1 cellular context compared by ENCODE assay signal in genomic region chr3:100260081-100260684, GRCh38.
TF ChIP-seq lines count a peak whose summit lies in the region.

No MANE protein-coding gene starts in this region.

TF ChIP-seq in HepG2, 621 proteins besides CTCF, POLR2A, EP300 and RAD21 (continued from another document and continues in another):
- TF ChIP-seq, protein P1, sequence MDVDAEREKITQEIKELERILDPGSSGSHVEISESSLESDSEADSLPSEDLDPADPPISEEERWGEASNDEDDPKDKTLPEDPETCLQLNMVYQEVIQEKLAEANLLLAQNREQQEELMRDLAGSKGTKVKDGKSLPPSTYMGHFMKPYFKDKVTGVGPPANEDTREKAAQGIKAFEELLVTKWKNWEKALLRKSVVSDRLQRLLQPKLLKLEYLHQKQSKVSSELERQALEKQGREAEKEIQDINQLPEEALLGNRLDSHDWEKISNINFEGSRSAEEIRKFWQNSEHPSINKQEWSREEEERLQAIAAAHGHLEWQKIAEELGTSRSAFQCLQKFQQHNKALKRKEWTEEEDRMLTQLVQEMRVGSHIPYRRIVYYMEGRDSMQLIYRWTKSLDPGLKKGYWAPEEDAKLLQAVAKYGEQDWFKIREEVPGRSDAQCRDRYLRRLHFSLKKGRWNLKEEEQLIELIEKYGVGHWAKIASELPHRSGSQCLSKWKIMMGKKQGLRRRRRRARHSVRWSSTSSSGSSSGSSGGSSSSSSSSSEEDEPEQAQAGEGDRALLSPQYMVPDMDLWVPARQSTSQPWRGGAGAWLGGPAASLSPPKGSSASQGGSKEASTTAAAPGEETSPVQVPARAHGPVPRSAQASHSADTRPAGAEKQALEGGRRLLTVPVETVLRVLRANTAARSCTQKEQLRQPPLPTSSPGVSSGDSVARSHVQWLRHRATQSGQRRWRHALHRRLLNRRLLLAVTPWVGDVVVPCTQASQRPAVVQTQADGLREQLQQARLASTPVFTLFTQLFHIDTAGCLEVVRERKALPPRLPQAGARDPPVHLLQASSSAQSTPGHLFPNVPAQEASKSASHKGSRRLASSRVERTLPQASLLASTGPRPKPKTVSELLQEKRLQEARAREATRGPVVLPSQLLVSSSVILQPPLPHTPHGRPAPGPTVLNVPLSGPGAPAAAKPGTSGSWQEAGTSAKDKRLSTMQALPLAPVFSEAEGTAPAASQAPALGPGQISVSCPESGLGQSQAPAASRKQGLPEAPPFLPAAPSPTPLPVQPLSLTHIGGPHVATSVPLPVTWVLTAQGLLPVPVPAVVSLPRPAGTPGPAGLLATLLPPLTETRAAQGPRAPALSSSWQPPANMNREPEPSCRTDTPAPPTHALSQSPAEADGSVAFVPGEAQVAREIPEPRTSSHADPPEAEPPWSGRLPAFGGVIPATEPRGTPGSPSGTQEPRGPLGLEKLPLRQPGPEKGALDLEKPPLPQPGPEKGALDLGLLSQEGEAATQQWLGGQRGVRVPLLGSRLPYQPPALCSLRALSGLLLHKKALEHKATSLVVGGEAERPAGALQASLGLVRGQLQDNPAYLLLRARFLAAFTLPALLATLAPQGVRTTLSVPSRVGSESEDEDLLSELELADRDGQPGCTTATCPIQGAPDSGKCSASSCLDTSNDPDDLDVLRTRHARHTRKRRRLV (CRISPR knock-in tag; IDR thresholded peaks at IDR 0.05), result no peak
- TF ChIP-seq IKZF4 (CRISPR knock-in tag; IDR thresholded peaks at IDR 0.05; ENCODE audit: borderline replicate concordance, low read depth, not compliant biosample characterization), result peak; percentile 33
- no peak for TF ChIP-seq ZNF576 (CRISPR knock-in tag; IDR thresholded peaks at IDR 0.05)
- TF ChIP-seq, protein P2, sequence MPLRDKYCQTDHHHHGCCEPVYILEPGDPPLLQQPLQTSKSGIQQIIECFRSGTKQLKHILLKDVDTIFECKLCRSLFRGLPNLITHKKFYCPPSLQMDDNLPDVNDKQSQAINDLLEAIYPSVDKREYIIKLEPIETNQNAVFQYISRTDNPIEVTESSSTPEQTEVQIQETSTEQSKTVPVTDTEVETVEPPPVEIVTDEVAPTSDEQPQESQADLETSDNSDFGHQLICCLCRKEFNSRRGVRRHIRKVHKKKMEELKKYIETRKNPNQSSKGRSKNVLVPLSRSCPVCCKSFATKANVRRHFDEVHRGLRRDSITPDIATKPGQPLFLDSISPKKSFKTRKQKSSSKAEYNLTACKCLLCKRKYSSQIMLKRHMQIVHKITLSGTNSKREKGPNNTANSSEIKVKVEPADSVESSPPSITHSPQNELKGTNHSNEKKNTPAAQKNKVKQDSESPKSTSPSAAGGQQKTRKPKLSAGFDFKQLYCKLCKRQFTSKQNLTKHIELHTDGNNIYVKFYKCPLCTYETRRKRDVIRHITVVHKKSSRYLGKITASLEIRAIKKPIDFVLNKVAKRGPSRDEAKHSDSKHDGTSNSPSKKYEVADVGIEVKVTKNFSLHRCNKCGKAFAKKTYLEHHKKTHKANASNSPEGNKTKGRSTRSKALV (CRISPR knock-in tag; IDR thresholded peaks at IDR 0.05), result peak; percentile 40; the same call in 1 of the 2 replicates
- TF ChIP-seq, protein P3, sequence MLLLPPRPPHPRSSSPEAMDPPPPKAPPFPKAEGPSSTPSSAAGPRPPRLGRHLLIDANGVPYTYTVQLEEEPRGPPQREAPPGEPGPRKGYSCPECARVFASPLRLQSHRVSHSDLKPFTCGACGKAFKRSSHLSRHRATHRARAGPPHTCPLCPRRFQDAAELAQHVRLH (CRISPR knock-in tag; IDR thresholded peaks at IDR 0.05; ENCODE audit: borderline replicate concordance, low read depth), result no peak
- TF ChIP-seq ZNF615 (CRISPR knock-in tag; IDR thresholded peaks at IDR 0.05; ENCODE audit: borderline replicate concordance), result 0 out of 2 replicates have a peak, but pooled peaks have one; percentile 39
- TF ChIP-seq MXD4 (CRISPR knock-in tag; IDR thresholded peaks at IDR 0.05), result 0 out of 2 replicates have a peak, but pooled peaks have one; percentile 59
- no peak for TF ChIP-seq FLYWCH1 (CRISPR knock-in tag; IDR thresholded peaks at IDR 0.05)
- TF ChIP-seq ZNF558 (CRISPR knock-in tag; IDR thresholded peaks at IDR 0.05; ENCODE audit: borderline replicate concordance), result no peak
- peak; percentile 13; the same call in 1 of the 2 replicates for TF ChIP-seq KAT7 (CRISPR knock-in tag; IDR thresholded peaks at IDR 0.05; ENCODE audit: borderline replicate concordance)
- no peak for TF ChIP-seq GATAD2A (CRISPR knock-in tag; IDR thresholded peaks at IDR 0.05)
- TF ChIP-seq FIP1L1 (IDR thresholded peaks at IDR 0.05; ENCODE audit: borderline replicate concordance, insufficient read depth, low read depth, low read length), result no peak
- TF ChIP-seq ZNF335 (CRISPR knock-in tag; IDR thresholded peaks at IDR 0.05), result no peak
- TF ChIP-seq ZNF138 (CRISPR knock-in tag; IDR thresholded peaks at IDR 0.05; ENCODE audit: low read depth), result no peak
- TF ChIP-seq, protein P4, sequence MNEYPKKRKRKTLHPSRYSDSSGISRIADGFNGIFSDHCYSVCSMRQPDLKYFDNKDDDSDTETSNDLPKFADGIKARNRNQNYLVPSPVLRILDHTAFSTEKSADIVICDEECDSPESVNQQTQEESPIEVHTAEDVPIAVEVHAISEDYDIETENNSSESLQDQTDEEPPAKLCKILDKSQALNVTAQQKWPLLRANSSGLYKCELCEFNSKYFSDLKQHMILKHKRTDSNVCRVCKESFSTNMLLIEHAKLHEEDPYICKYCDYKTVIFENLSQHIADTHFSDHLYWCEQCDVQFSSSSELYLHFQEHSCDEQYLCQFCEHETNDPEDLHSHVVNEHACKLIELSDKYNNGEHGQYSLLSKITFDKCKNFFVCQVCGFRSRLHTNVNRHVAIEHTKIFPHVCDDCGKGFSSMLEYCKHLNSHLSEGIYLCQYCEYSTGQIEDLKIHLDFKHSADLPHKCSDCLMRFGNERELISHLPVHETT (CRISPR knock-in tag; conservative IDR thresholded peaks at IDR 0.05), result 0 out of 2 replicates have a peak, but pooled peaks have one; percentile 27
- no peak for TF ChIP-seq NFAT5 (CRISPR knock-in tag; IDR thresholded peaks at IDR 0.05)
- TF ChIP-seq STAG1 (CRISPR knock-in tag; IDR thresholded peaks at IDR 0.05), result 0 out of 2 replicates have a peak, but pooled peaks have one; percentile 5
- no peak for TF ChIP-seq ZNF12 (CRISPR knock-in tag; IDR thresholded peaks at IDR 0.05)
- TF ChIP-seq HNRNPLL (IDR thresholded peaks at IDR 0.05; ENCODE audit: low read depth, low read length, poor library complexity, severe bottlenecking), result no peak
- no peak for TF ChIP-seq SPEN (CRISPR knock-in tag; IDR thresholded peaks at IDR 0.05; ENCODE audit: low read depth)
- TF ChIP-seq ZNF790 (CRISPR knock-in tag; IDR thresholded peaks at IDR 0.05; ENCODE audit: borderline replicate concordance), result no peak
- TF ChIP-seq KLF6 (CRISPR knock-in tag; IDR thresholded peaks at IDR 0.05), result 0 out of 2 replicates have a peak, but pooled peaks have one; percentile 25
- TF ChIP-seq ZFP82 (CRISPR knock-in tag; IDR thresholded peaks at IDR 0.05; ENCODE audit: borderline replicate concordance), result no peak
- TF ChIP-seq SCMH1 (CRISPR knock-in tag; IDR thresholded peaks at IDR 0.05; ENCODE audit: borderline replicate concordance), result no peak
- TF ChIP-seq ZNF616 (CRISPR knock-in tag; IDR thresholded peaks at IDR 0.05; ENCODE audit: low read depth), result no peak
- no peak for TF ChIP-seq HDAC6 (IDR thresholded peaks at IDR 0.05; ENCODE audit: low read depth, low read length)
- no peak for TF ChIP-seq ATF1 (CRISPR knock-in tag; IDR thresholded peaks at IDR 0.05)
- TF ChIP-seq ZFX (CRISPR knock-in tag; IDR thresholded peaks at IDR 0.05; ENCODE audit: low read depth), result no peak
- no peak for TF ChIP-seq ZNF660 (CRISPR knock-in tag; IDR thresholded peaks at IDR 0.05; ENCODE audit: borderline replicate concordance, low read depth)
- peak; percentile 89 for TF ChIP-seq POLR2AphosphoS5 (IDR thresholded peaks at IDR 0.05; ENCODE audit: low read depth, low read length)
- no peak for TF ChIP-seq HDAC1 (CRISPR knock-in tag; IDR thresholded peaks at IDR 0.05)
- TF ChIP-seq SMAD1 (CRISPR knock-in tag; IDR thresholded peaks at IDR 0.05; ENCODE audit: borderline replicate concordance, low read depth), result no peak
- TF ChIP-seq NR2C2 (CRISPR knock-in tag; IDR thresholded peaks at IDR 0.05; ENCODE audit: borderline replicate concordance), result no peak
- TF ChIP-seq SAFB2 (CRISPR knock-in tag; IDR thresholded peaks at IDR 0.05; ENCODE audit: borderline replicate concordance, low read depth), result peak; percentile 7; the same call in 1 of the 2 replicates
- TF ChIP-seq, protein P5, sequence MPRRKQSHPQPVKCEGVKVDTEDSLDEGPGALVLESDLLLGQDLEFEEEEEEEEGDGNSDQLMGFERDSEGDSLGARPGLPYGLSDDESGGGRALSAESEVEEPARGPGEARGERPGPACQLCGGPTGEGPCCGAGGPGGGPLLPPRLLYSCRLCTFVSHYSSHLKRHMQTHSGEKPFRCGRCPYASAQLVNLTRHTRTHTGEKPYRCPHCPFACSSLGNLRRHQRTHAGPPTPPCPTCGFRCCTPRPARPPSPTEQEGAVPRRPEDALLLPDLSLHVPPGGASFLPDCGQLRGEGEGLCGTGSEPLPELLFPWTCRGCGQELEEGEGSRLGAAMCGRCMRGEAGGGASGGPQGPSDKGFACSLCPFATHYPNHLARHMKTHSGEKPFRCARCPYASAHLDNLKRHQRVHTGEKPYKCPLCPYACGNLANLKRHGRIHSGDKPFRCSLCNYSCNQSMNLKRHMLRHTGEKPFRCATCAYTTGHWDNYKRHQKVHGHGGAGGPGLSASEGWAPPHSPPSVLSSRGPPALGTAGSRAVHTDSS (CRISPR knock-in tag; conservative IDR thresholded peaks at IDR 0.05), result no peak
- no peak for TF ChIP-seq ZNF367 (CRISPR knock-in tag; IDR thresholded peaks at IDR 0.05; ENCODE audit: borderline replicate concordance)
- TF ChIP-seq, protein P6, sequence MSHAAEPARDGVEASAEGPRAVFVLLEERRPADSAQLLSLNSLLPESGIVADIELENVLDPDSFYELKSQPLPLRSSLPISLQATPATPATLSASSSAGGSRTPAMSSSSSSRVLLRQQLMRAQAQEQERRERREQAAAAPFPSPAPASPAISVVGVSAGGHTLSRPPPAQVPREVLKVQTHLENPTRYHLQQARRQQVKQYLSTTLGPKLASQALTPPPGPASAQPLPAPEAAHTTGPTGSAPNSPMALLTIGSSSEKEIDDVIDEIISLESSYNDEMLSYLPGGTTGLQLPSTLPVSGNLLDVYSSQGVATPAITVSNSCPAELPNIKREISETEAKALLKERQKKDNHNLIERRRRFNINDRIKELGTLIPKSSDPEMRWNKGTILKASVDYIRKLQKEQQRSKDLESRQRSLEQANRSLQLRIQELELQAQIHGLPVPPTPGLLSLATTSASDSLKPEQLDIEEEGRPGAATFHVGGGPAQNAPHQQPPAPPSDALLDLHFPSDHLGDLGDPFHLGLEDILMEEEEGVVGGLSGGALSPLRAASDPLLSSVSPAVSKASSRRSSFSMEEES (CRISPR knock-in tag; IDR thresholded peaks at IDR 0.05), result 0 out of 2 replicates have a peak, but pooled peaks have one; percentile 10
- TF ChIP-seq NAIF1 (CRISPR knock-in tag; IDR thresholded peaks at IDR 0.05; ENCODE audit: borderline replicate concordance), result peak; percentile 85; the same call in 1 of the 2 replicates
- TF ChIP-seq MTA1 (CRISPR knock-in tag; IDR thresholded peaks at IDR 0.05; ENCODE audit: borderline replicate concordance), result no peak
- no peak for TF ChIP-seq ZNF253 (CRISPR knock-in tag; IDR thresholded peaks at IDR 0.05; ENCODE audit: borderline replicate concordance)
- TF ChIP-seq, protein P7, sequence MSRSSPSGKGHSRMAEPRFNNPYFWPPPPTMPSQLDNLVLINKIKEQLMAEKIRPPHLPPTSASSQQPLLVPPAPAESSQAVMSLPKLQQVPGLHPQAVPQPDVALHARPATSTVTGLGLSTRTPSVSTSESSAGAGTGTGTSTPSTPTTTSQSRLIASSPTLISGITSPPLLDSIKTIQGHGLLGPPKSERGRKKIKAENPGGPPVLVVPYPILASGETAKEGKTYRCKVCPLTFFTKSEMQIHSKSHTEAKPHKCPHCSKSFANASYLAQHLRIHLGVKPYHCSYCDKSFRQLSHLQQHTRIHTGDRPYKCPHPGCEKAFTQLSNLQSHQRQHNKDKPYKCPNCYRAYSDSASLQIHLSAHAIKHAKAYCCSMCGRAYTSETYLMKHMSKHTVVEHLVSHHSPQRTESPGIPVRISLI (CRISPR knock-in tag; IDR thresholded peaks at IDR 0.05; ENCODE audit: borderline replicate concordance), result 0 out of 2 replicates have a peak, but pooled peaks have one; percentile 9
- 0 out of 2 replicates have a peak, but pooled peaks have one; percentile 14 for TF ChIP-seq ZNF567 (CRISPR knock-in tag; IDR thresholded peaks at IDR 0.05; ENCODE audit: borderline replicate concordance)
- no peak for TF ChIP-seq TEAD2 (CRISPR knock-in tag; IDR thresholded peaks at IDR 0.05)
- no peak for TF ChIP-seq MEF2D (CRISPR knock-in tag; IDR thresholded peaks at IDR 0.05)
- no peak for TF ChIP-seq FOXO1 (CRISPR knock-in tag; IDR thresholded peaks at IDR 0.05)
